ENCODE assay signal across 1 cellular context in the genomic region with DNA sequence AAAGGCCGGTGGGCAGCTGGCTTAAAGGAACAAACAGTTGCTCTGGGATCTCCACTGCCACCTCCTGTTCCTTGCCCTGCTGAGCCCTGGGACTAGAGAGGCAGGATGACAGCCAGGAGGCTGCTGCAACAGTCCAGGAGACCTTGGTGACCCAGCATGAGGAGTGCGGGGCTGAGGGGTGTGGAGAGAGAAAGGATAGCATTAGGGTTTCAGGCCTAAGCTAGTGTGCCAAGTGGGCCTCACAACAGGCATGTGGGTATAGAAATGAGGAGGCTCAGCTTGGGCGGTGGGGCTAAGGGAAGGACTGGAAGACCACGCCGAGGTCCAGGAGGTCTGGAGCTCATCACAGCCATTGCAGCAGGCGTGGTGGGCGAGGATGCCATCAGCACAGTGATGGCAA.
TF ChIP-seq lines count a peak whose summit lies in the region.

No MANE protein-coding gene starts in this region.

TF ChIP-seq in H1, 55 proteins besides CTCF, POLR2A, EP300 and RAD21:
- no peak for TF ChIP-seq RBBP5 (IDR thresholded peaks at IDR 0.05; ENCODE audit: borderline replicate concordance, low read depth, low read length)
- TF ChIP-seq KDM5A (IDR thresholded peaks at IDR 0.05; ENCODE audit: low read length) = no peak
- no peak for TF ChIP-seq BACH1 (IDR thresholded peaks at IDR 0.05; ENCODE audit: low read length)
- no peak for TF ChIP-seq YY1 (IDR thresholded peaks at IDR 0.05; ENCODE audit: low read depth, low read length)
- TF ChIP-seq, protein P1, sequence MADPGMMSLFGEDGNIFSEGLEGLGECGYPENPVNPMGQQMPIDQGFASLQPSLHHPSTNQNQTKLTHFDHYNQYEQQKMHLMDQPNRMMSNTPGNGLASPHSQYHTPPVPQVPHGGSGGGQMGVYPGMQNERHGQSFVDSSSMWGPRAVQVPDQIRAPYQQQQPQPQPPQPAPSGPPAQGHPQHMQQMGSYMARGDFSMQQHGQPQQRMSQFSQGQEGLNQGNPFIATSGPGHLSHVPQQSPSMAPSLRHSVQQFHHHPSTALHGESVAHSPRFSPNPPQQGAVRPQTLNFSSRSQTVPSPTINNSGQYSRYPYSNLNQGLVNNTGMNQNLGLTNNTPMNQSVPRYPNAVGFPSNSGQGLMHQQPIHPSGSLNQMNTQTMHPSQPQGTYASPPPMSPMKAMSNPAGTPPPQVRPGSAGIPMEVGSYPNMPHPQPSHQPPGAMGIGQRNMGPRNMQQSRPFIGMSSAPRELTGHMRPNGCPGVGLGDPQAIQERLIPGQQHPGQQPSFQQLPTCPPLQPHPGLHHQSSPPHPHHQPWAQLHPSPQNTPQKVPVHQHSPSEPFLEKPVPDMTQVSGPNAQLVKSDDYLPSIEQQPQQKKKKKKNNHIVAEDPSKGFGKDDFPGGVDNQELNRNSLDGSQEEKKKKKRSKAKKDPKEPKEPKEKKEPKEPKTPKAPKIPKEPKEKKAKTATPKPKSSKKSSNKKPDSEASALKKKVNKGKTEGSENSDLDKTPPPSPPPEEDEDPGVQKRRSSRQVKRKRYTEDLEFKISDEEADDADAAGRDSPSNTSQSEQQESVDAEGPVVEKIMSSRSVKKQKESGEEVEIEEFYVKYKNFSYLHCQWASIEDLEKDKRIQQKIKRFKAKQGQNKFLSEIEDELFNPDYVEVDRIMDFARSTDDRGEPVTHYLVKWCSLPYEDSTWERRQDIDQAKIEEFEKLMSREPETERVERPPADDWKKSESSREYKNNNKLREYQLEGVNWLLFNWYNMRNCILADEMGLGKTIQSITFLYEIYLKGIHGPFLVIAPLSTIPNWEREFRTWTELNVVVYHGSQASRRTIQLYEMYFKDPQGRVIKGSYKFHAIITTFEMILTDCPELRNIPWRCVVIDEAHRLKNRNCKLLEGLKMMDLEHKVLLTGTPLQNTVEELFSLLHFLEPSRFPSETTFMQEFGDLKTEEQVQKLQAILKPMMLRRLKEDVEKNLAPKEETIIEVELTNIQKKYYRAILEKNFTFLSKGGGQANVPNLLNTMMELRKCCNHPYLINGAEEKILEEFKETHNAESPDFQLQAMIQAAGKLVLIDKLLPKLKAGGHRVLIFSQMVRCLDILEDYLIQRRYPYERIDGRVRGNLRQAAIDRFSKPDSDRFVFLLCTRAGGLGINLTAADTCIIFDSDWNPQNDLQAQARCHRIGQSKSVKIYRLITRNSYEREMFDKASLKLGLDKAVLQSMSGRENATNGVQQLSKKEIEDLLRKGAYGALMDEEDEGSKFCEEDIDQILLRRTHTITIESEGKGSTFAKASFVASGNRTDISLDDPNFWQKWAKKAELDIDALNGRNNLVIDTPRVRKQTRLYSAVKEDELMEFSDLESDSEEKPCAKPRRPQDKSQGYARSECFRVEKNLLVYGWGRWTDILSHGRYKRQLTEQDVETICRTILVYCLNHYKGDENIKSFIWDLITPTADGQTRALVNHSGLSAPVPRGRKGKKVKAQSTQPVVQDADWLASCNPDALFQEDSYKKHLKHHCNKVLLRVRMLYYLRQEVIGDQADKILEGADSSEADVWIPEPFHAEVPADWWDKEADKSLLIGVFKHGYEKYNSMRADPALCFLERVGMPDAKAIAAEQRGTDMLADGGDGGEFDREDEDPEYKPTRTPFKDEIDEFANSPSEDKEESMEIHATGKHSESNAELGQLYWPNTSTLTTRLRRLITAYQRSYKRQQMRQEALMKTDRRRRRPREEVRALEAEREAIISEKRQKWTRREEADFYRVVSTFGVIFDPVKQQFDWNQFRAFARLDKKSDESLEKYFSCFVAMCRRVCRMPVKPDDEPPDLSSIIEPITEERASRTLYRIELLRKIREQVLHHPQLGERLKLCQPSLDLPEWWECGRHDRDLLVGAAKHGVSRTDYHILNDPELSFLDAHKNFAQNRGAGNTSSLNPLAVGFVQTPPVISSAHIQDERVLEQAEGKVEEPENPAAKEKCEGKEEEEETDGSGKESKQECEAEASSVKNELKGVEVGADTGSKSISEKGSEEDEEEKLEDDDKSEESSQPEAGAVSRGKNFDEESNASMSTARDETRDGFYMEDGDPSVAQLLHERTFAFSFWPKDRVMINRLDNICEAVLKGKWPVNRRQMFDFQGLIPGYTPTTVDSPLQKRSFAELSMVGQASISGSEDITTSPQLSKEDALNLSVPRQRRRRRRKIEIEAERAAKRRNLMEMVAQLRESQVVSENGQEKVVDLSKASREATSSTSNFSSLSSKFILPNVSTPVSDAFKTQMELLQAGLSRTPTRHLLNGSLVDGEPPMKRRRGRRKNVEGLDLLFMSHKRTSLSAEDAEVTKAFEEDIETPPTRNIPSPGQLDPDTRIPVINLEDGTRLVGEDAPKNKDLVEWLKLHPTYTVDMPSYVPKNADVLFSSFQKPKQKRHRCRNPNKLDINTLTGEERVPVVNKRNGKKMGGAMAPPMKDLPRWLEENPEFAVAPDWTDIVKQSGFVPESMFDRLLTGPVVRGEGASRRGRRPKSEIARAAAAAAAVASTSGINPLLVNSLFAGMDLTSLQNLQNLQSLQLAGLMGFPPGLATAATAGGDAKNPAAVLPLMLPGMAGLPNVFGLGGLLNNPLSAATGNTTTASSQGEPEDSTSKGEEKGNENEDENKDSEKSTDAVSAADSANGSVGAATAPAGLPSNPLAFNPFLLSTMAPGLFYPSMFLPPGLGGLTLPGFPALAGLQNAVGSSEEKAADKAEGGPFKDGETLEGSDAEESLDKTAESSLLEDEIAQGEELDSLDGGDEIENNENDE (IDR thresholded peaks at IDR 0.05; ENCODE audit: insufficient replicate concordance, low read length) = no peak
- TF ChIP-seq NANOG (IDR thresholded peaks at IDR 0.05; ENCODE audit: insufficient read depth, low read depth, low read length, poor library complexity, severe bottlenecking) = no peak
- TF ChIP-seq, protein P2, sequence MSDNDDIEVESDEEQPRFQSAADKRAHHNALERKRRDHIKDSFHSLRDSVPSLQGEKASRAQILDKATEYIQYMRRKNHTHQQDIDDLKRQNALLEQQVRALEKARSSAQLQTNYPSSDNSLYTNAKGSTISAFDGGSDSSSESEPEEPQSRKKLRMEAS (IDR thresholded peaks at IDR 0.05) = no peak
- no peak for TF ChIP-seq POU5F1 (IDR thresholded peaks at IDR 0.05; ENCODE audit: low read depth, low read length)
- TF ChIP-seq BRCA1 (IDR thresholded peaks at IDR 0.05; ENCODE audit: low read depth, low read length) = no peak
- no peak for TF ChIP-seq RNF2 (IDR thresholded peaks at IDR 0.05; ENCODE audit: borderline replicate concordance, low read depth, low read length, missing control alignments, poor library complexity, severe bottlenecking)
- no peak for TF ChIP-seq CHD1 (IDR thresholded peaks at IDR 0.05; ENCODE audit: low read depth, low read length)
- no peak for TF ChIP-seq SIN3A (conservative IDR thresholded peaks at IDR 0.05 in 1 of 2, IDR thresholded peaks at IDR 0.05 in 1 of 2; ENCODE audit: low read depth in 1 of 2, low read length in 2 of 2)
- TF ChIP-seq BCL11A (IDR thresholded peaks at IDR 0.05; ENCODE audit: low read depth in 2 of 2, low read length in 2 of 2) = no peak
- no peak for TF ChIP-seq RFX5 (IDR thresholded peaks at IDR 0.05; ENCODE audit: borderline replicate concordance, low read depth, low read length)
- no peak for TF ChIP-seq ATF3 (IDR thresholded peaks at IDR 0.05; ENCODE audit: insufficient read depth, low read depth, low read length)
- no peak for TF ChIP-seq EGR1 (IDR thresholded peaks at IDR 0.05; ENCODE audit: borderline replicate concordance, low read depth, low read length)
- no peak for TF ChIP-seq CBX8 (IDR thresholded peaks at IDR 0.05; ENCODE audit: borderline replicate concordance, low read depth, low read length)
